In genomic region chr13:44437356-44438233, GRCh38 we compare ENCODE assay signal across 8 cellular contexts.
A peak's percentile ranks its signal among the peaks of the same experiment; 100 is the strongest.
DNase-seq lines count a peak whose midpoint lies in the region; ATAC-seq and TF ChIP-seq lines count a peak whose summit lies in the region.

No MANE protein-coding gene starts in this region.

- H3K27me3 ChIP-seq in foreskin keratinocyte = no peaks in the 10 kb centered on the region

- peaks cover 7% of the 10 kb centered on the region for H3K4me1 ChIP-seq in foreskin keratinocyte

- H3K27ac Mint-ChIP-seq in progenitor cell of endocrine pancreas = peak overlapping the region; percentile 97

- TF ChIP-seq CTCF in VCaP (conservative IDR thresholded peaks at IDR 0.05) (peak; percentile 60), foreskin keratinocyte (conservative IDR thresholded peaks at IDR 0.05) (peak; percentile 74), progenitor cell of endocrine pancreas (IDR thresholded peaks at IDR 0.05; ENCODE audit: unreplicated experiment) (peak; percentile 74)

- DNase-seq in NCI-H2107 treated with DMSO at 0.1 percent for 48 hours (lab: John Stamatoyannopoulos, UW; ENCODE audit: unreplicated experiment) = peak; percentile 81
- no peak for DNase-seq in NCI-H2107 (lab: John Stamatoyannopoulos, UW)
- DNase-seq in NAMALWA (ENCODE audit: low spot score) = peak; percentile 81
- DNase-seq in foreskin keratinocyte = peak in 1 of 2 donors; percentile 52
- DNase-seq in progenitor cell of endocrine pancreas (ENCODE audit: low spot score, unreplicated experiment) = no peak
- no peak for DNase-seq in HuH-7.5 (ENCODE audit: low spot score)

- no peak for ATAC-seq in foreskin keratinocyte
- no peak for ATAC-seq in HG03571 (IDR thresholded peaks at IDR 0.05; ENCODE audit: unreplicated experiment)

- peak overlapping the region; percentile 90 for H3K27ac ChIP-seq in VCaP
- H3K27ac ChIP-seq in foreskin keratinocyte = peak overlapping the region; percentile 55

- H3K36me3 Mint-ChIP-seq in progenitor cell of endocrine pancreas (ENCODE audit: insufficient read depth) = peaks cover 21% of the 10 kb centered on the region

- peak overlapping the region; percentile 87 for H3K4me3 Mint-ChIP-seq in progenitor cell of endocrine pancreas (ENCODE audit: low read depth)

- no peaks in the 10 kb centered on the region for H3K9me3 Mint-ChIP-seq in progenitor cell of endocrine pancreas (ENCODE audit: low read depth)

- no peaks in the 10 kb centered on the region for H3K27me3 Mint-ChIP-seq in progenitor cell of endocrine pancreas

- H3K4me1 Mint-ChIP-seq in progenitor cell of endocrine pancreas (ENCODE audit: low read depth) = peaks cover 32% of the 10 kb centered on the region

Comparison
In these comparisons a context has a peak if more than half of its experiments do, and no peak if none do; other contexts are left out.
1. DNase-seq: peak in NCI-H2107 treated with DMSO at 0.1 percent for 48 hours (single experiment) and NAMALWA (single experiment); none in NCI-H2107 (single experiment), progenitor cell of endocrine pancreas (single experiment) and HuH-7.5 (single experiment).
2. Peak in every context shown above with its lines, with median percentiles within 50 percentile points of each other: CTCF ChIP-seq.